5 cellular contexts compared by ENCODE assay signal in the genomic region with DNA sequence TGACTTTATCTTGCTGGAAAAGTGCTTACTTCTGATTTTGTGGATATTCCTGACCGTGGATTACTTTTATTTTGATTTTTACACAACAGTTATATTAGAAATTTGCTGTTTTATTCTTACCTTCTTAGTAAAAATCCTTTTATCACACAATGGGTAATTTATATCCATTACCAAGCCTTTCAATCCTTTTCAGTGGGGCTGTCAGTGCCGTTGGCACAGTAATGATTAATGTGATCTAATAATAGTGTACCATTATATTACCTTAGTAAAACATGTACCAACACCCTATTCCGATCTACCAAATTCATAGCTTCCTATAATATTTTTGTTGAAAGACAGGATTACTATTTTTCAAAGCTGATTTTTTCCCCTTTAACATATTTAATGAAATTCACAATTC.
"Had no signal": no experiment of that assay in that cellular context is flagged by ENCODE, and none has a peak within 500 bp of the region (broad histone marks: within the 10 kb centered on the region; RNA-seq: fewer than 3 reads in every experiment).

No MANE protein-coding gene starts in this region.

- DNase-seq: IMR-90, KBM-7, KG1 had no signal

- H3K27ac ChIP-seq: HL-60 had no signal

- H3K4me3 ChIP-seq: K562 had no signal
